20 cellular contexts compared by ENCODE assay signal in the genomic region with DNA sequence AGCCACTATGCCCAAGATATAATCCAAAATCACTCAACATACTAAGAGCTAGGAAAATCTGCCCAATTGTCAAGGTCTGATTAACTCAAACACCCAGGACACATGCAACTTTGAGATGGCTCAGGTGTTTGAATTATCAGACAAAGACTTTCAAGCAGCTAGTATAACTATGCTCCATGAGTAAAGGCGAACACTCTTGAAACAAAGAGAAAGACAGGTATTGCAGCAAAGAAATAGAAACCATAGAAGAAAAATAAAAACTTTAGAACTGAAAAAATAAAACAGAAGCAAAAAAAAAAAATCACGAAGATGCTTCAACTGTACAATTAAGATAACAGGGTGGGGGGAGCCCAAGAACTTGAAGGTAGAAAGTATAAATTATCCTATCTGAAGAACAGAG.
A peak's percentile ranks its signal among the peaks of the same experiment; 100 is the strongest.
DNase-seq lines count a peak whose midpoint lies in the region; ATAC-seq and TF ChIP-seq lines count a peak whose summit lies in the region.
"Had no signal": no experiment of that assay in that cellular context is flagged by ENCODE, and none has a peak within 500 bp of the region (broad histone marks: within the 10 kb centered on the region; RNA-seq: fewer than 3 reads in every experiment).

No MANE protein-coding gene starts in this region.

- no peaks in the 10 kb centered on the region for H4K20me1 ChIP-seq in OCI-LY7 (ENCODE audit: insufficient read depth, low read length)
- H4K20me1 ChIP-seq in osteoblast (ENCODE audit: insufficient read depth, low read length) = peaks cover 1% of the 10 kb centered on the region
- H4K20me1 ChIP-seq: BLaER1 had no signal

- POLR2A ChIA-PET in OCI-LY7 (lab: Charles Lee) = interaction anchor here (0.8 kb wide), 1 partner anchor 12 kb away, joined by 5 read pairs; no protein-coding TSS in a partner anchor

- H3K4me1 ChIP-seq in OCI-LY7 (ENCODE audit: insufficient read depth, low read length, poor library complexity, severe bottlenecking) = peaks cover 14% of the 10 kb centered on the region
- peaks cover 4% of the 10 kb centered on the region for H3K4me1 ChIP-seq in osteoblast (ENCODE audit: insufficient read depth, low read length)

- no peaks in the 10 kb centered on the region for H3K27me3 ChIP-seq in osteoblast (ENCODE audit: insufficient read depth, low read length)
- H3K27me3 ChIP-seq: BLaER1 had no signal

- intact Hi-C loops in Calu3 (cut with micrococcal nuclease; ENCODE audit: unreplicated experiment) = no loop called here
- intact Hi-C loops in OCI-LY7 (cut with micrococcal nuclease; ENCODE audit: unreplicated experiment) = no loop called here

- H3K27ac ChIP-seq in OCI-LY7 (ENCODE audit: low read depth, low read length, poor library complexity, severe bottlenecking) (no peak overlapping the region), osteoblast (ENCODE audit: low read depth, low read length) (no peak overlapping the region)
- H3K27ac ChIP-seq: 22Rv1, BLaER1, C4-2B had no signal

- H3K9me3 ChIP-seq in OCI-LY7 (ENCODE audit: low read length) (peaks cover 29% of the 10 kb centered on the region; the same call in 1 of the 2 replicates), osteoblast (ENCODE audit: low read depth, low read length) (no peaks in the 10 kb centered on the region)

- no peaks in the 10 kb centered on the region for H3K27me3 Mint-ChIP-seq in activated T-cell treated with anti-CD3 and anti-CD28 coated beads, Interleukin-2, amount 50 U/mL, for 72 hours (ENCODE audit: low read depth)
- H3K27me3 Mint-ChIP-seq in Calu3 (ENCODE audit: unreplicated experiment) = no peaks in the 10 kb centered on the region
- H3K27me3 Mint-ChIP-seq: B cell; CD4-positive, CD25-positive, alpha-beta regulatory T cell had no signal

- CTCF ChIA-PET in Calu3 (lab: Charles Lee) (no interaction called here), OCI-LY7 (lab: Charles Lee; ENCODE audit: unreplicated experiment) (no interaction called here)

- BruUV-seq in Calu3 (replicated peaks; lab: Mats Ljungman, UMichigan) (no TSS peak), OCI-LY7 (replicated peaks; lab: Mats Ljungman, UMichigan) (no TSS peak)

- peaks cover 12 to 32% of the 10 kb centered on the region in 2 donors for H3K36me3 Mint-ChIP-seq in activated T-cell treated with anti-CD3 and anti-CD28 coated beads, Interleukin-2, amount 50 U/mL, for 72 hours (ENCODE audit: insufficient read depth in 2 of 2)
- H3K36me3 Mint-ChIP-seq in Calu3 (ENCODE audit: insufficient read depth, unreplicated experiment) = peaks cover 4% of the 10 kb centered on the region

- peaks cover 4 to 10% of the 10 kb centered on the region in 2 donors for H3K9me3 Mint-ChIP-seq in activated T-cell treated with anti-CD3 and anti-CD28 coated beads, Interleukin-2, amount 50 U/mL, for 72 hours
- H3K9me3 Mint-ChIP-seq in Calu3 (ENCODE audit: low read depth, unreplicated experiment) = peaks cover 5% of the 10 kb centered on the region

- H2AFZ ChIP-seq in OCI-LY7 (ENCODE audit: low read length) (no peak overlapping the region), osteoblast (ENCODE audit: low read length) (no peak overlapping the region)
- H2AFZ ChIP-seq: GM23338 had no signal

- no peak overlapping the region for H3K4me3 Mint-ChIP-seq in activated T-cell treated with anti-CD3 and anti-CD28 coated beads, Interleukin-2, amount 50 U/mL, for 72 hours
- H3K4me3 Mint-ChIP-seq in Calu3 (ENCODE audit: low read depth, unreplicated experiment) = no peak overlapping the region
- H3K4me3 Mint-ChIP-seq: B cell; CD4-positive, CD25-positive, alpha-beta regulatory T cell; CD8-positive, alpha-beta T cell; GM23338; H9 had no signal

- H3K79me2 ChIP-seq in OCI-LY7 (ENCODE audit: insufficient read depth, low read depth, low read length) = no peaks in the 10 kb centered on the region
- H3K79me2 ChIP-seq in osteoblast (ENCODE audit: insufficient read depth, low read length) = no peaks in the 10 kb centered on the region

- TF ChIP-seq CTCF in Calu3 (IDR thresholded peaks at IDR 0.05; ENCODE audit: unreplicated experiment) (no peak), OCI-LY7 (conservative IDR thresholded peaks at IDR 0.05; ENCODE audit: low read length) (no peak), osteoblast (IDR thresholded peaks at IDR 0.05; ENCODE audit: extremely low read depth, low read depth, low read length) (no peak)

- H3K9me2 ChIP-seq in OCI-LY7 (ENCODE audit: insufficient read depth, low read length) = no peaks in the 10 kb centered on the region

- H3K4me2 ChIP-seq in OCI-LY7 (ENCODE audit: low read length) (no peak overlapping the region), osteoblast (ENCODE audit: insufficient read depth, low read length) (no peak overlapping the region)
- H3K4me2 ChIP-seq: BLaER1, GM23338 had no signal

- peak overlapping the region; percentile 65 for H3K27ac Mint-ChIP-seq in activated T-cell treated with anti-CD3 and anti-CD28 coated beads, Interleukin-2, amount 50 U/mL, for 72 hours
- peak overlapping the region; percentile 42 for H3K27ac Mint-ChIP-seq in Calu3 (ENCODE audit: unreplicated experiment)
- H3K27ac Mint-ChIP-seq: B cell; CD4-positive, CD25-positive, alpha-beta regulatory T cell; CD8-positive, alpha-beta T cell; GM23338; H9 had no signal

- H3K36me3 ChIP-seq in OCI-LY7 (ENCODE audit: insufficient read depth, low read length) (peaks cover 45% of the 10 kb centered on the region), osteoblast (ENCODE audit: insufficient read depth, low read length) (no peaks in the 10 kb centered on the region)

- ATAC-seq in activated T-cell treated with anti-CD3 and anti-CD28 coated beads, Interleukin-2, amount 50 U/mL, for 72 hours (replicated peaks in 1 of 2) = no peak
- ATAC-seq: CD8-positive, alpha-beta T cell; GM23338 had no signal

- no peak for DNase-seq in activated T-cell treated with anti-CD3 and anti-CD28 coated beads, Interleukin-2, amount 50 U/mL, for 72 hours
- no peak for DNase-seq in activated T-cell treated with anti-CD3 and anti-CD28 coated beads, Interleukin-2, amount 50 U/mL, for 48 hours
- no peak for DNase-seq in Calu3
- DNase-seq in OCI-LY7 (ENCODE audit: low spot score) = peak; percentile 35
- peak; percentile 19 for DNase-seq in osteoblast (ENCODE audit: insufficient read length, low spot score, missing footprints)
- no peak for DNase-seq in HK-2 (ENCODE audit: unreplicated experiment)
- DNase-seq in NCI-H82 (lab: John Stamatoyannopoulos, UW) = no peak
- DNase-seq: Caco-2; CD4-positive, CD25-positive, alpha-beta regulatory T cell; CD8-positive, alpha-beta T cell; DMS 273 treated with DMSO at 0.1 percent for 48 hours; DMS79; EL; GDM1; H9 had no signal

- no peaks in the 10 kb centered on the region for H3K4me1 Mint-ChIP-seq in activated T-cell treated with anti-CD3 and anti-CD28 coated beads, Interleukin-2, amount 50 U/mL, for 72 hours (ENCODE audit: low read depth)
- no peaks in the 10 kb centered on the region for H3K4me1 Mint-ChIP-seq in Calu3 (ENCODE audit: low read depth, unreplicated experiment)
- H3K4me1 Mint-ChIP-seq: B cell; CD4-positive, CD25-positive, alpha-beta regulatory T cell had no signal

- H3K4me3 ChIP-seq in OCI-LY7 (ENCODE audit: low read depth, low read length, poor library complexity, severe bottlenecking) (no peak overlapping the region), osteoblast (ENCODE audit: insufficient read depth, low read length) (no peak overlapping the region)
- H3K4me3 ChIP-seq: BLaER1, GM23338 had no signal

Comparison
In these comparisons a context has a peak if more than half of its experiments do, and no peak if none do; other contexts are left out.
1. DNase-seq: peak in OCI-LY7 (single experiment) and osteoblast (single experiment); none in activated T-cell treated with anti-CD3 and anti-CD28 coated beads, Interleukin-2, amount 50 U/mL, for 72 hours (0 of 2), activated T-cell treated with anti-CD3 and anti-CD28 coated beads, Interleukin-2, amount 50 U/mL, for 48 hours (0 of 2), Calu3 (single experiment), HK-2 (single experiment) and NCI-H82 (single experiment).